In the genomic region with DNA sequence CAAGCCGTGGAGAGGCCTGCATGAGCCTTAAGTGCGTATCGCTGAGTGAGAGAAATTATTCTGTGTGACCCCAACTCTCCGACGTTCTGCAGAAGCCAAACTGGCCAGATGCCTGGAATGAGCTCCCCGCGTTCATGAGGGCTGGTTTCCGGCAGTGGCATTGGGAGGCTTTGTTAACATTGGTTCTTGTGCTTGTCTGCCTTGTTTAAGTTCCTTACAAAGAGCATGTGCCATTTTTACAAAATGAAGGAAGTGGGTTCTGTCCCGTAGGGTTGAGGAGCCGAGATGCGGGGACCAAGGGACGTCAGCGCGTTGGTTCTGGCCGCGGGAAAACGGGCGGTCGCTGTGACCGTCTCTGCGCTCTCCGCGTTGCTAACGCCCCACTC, we compare ENCODE assay signal across 12 cellular contexts. TPM values are rescaled to one million over a fixed set of nuclear protein-coding genes. Genes with fewer than 3 reads are reported as not detected.
DNase-seq lines count a peak whose midpoint lies in the region; ATAC-seq and TF ChIP-seq lines count a peak whose summit lies in the region.
"Had no signal": no experiment of that assay in that cellular context is flagged by ENCODE, and none has a peak within 500 bp of the region (broad histone marks: within the 10 kb centered on the region; RNA-seq: fewer than 3 reads in every experiment).

No MANE protein-coding gene starts in this region.

- H3K27me3 Mint-ChIP-seq in endothelial cell (ENCODE audit: unreplicated experiment) = peaks cover 10% of the 10 kb centered on the region
- H3K27me3 Mint-ChIP-seq in stimulated activated naive CD8-positive, alpha-beta T cell treated with anti-CD3 and anti-CD28 coated beads, Interleukin-15, amount 100 ng/mL, for 72 hours = no peaks in the 10 kb centered on the region
- H3K27me3 Mint-ChIP-seq: CD8-positive, alpha-beta memory T cell had no signal

- TF ChIP-seq CTCF in endothelial cell (IDR thresholded peaks at IDR 0.05; ENCODE audit: unreplicated experiment) = no peak
- no peak for TF ChIP-seq CTCF in right lobe of liver (IDR thresholded peaks at IDR 0.05)

- ATAC-seq in right lobe of liver = peak in 1 of 4 donors; percentile 27
- ATAC-seq in stimulated activated naive CD8-positive, alpha-beta T cell treated with anti-CD3 and anti-CD28 coated beads, Interleukin-15, amount 100 ng/mL, for 72 hours = no peak
- no peak for ATAC-seq in HG02884 (IDR thresholded peaks at IDR 0.05; ENCODE audit: unreplicated experiment)
- ATAC-seq: GM12878 had no signal

- peak overlapping the region; percentile 89 for H3K4me3 Mint-ChIP-seq in endothelial cell (ENCODE audit: unreplicated experiment)
- peak overlapping the region; percentile 37 to 77 for H3K4me3 Mint-ChIP-seq in stimulated activated naive CD8-positive, alpha-beta T cell treated with anti-CD3 and anti-CD28 coated beads, Interleukin-15, amount 100 ng/mL, for 72 hours
- H3K4me3 Mint-ChIP-seq: CD8-positive, alpha-beta memory T cell had no signal

- TF ChIP-seq POLR2A in right lobe of liver (IDR thresholded peaks at IDR 0.05) = no peak

- peaks cover 35% of the 10 kb centered on the region for H3K36me3 ChIP-seq in HUES64 (ENCODE audit: insufficient read depth, low read length)
- peaks cover 0 to 16% (median 0%) of the 10 kb centered on the region in 4 donors for H3K36me3 ChIP-seq in right lobe of liver

- H3K9me3 Mint-ChIP-seq in endothelial cell (ENCODE audit: unreplicated experiment) = no peaks in the 10 kb centered on the region
- H3K9me3 Mint-ChIP-seq in stimulated activated naive CD8-positive, alpha-beta T cell treated with anti-CD3 and anti-CD28 coated beads, Interleukin-15, amount 100 ng/mL, for 72 hours = no peaks in the 10 kb centered on the region
- H3K9me3 Mint-ChIP-seq: CD8-positive, alpha-beta memory T cell had no signal

- no peak overlapping the region for H3K27ac Mint-ChIP-seq in endothelial cell (ENCODE audit: unreplicated experiment)
- H3K27ac Mint-ChIP-seq in stimulated activated naive CD8-positive, alpha-beta T cell treated with anti-CD3 and anti-CD28 coated beads, Interleukin-15, amount 100 ng/mL, for 72 hours = peak overlapping the region in 1 of 2 donors; percentile 90

- 18% methylated on average over 24 of the region's 24 CpGs for WGBS in HUES64
- 83% methylated on average over 15 of the region's 24 CpGs for WGBS in right lobe of liver (ENCODE audit: insufficient coverage, low coverage, low lambda C conversion rate, missing lambda C conversion rate)

- DNase-seq in endothelial cell (ENCODE audit: low spot score) (no peak), right lobe of liver (no peak), NOMO-1 treated with dmso at 0.1 percent for 144 hours (lab: John Stamatoyannopoulos, UW; ENCODE audit: unreplicated experiment) (no peak), GM03348 (ENCODE audit: low spot score) (no peak)
- DNase-seq in stimulated activated naive CD8-positive, alpha-beta T cell treated with anti-CD3 and anti-CD28 coated beads, Interleukin-15, amount 100 ng/mL, for 72 hours = no peak
- no peak for DNase-seq in effector CD8-positive, alpha-beta T cell (lab: John Stamatoyannopoulos, UW)
- DNase-seq: CD8-positive, alpha-beta memory T cell; NCI-H187; stimulated activated naive CD4-positive, alpha-beta T cell treated with Interleukin-2 at 50 U/mL for 16 hours had no signal

- H3K27ac ChIP-seq in HUES64 (ENCODE audit: low read depth, low read length) = no peak overlapping the region
- H3K27ac ChIP-seq in right lobe of liver = peak overlapping the region in 1 of 3 donors; percentile 10

- peaks cover 12% of the 10 kb centered on the region for H3K36me3 Mint-ChIP-seq in endothelial cell (ENCODE audit: low read depth, unreplicated experiment)

- H3K4me1 ChIP-seq in HUES64 (ENCODE audit: insufficient read depth, low read length) (no peaks in the 10 kb centered on the region), right lobe of liver (no peaks in the 10 kb centered on the region)

- peak overlapping the region; percentile 51 for H3K4me3 ChIP-seq in HUES64 (ENCODE audit: low read length)
- peak overlapping the region in 2 of 3 donors; percentile 9 to 26 for H3K4me3 ChIP-seq in right lobe of liver
- H3K4me3 ChIP-seq: GM12878 had no signal

- H3K4me1 Mint-ChIP-seq in endothelial cell (ENCODE audit: unreplicated experiment) = peaks cover 7% of the 10 kb centered on the region
- peaks cover 13% of the 10 kb centered on the region for H3K4me1 Mint-ChIP-seq in stimulated activated naive CD8-positive, alpha-beta T cell treated with anti-CD3 and anti-CD28 coated beads, Interleukin-15, amount 100 ng/mL, for 72 hours

- intact Hi-C loops in right lobe of liver (cut with DNase I) = no loop called here

- no peaks in the 10 kb centered on the region for H3K9me3 ChIP-seq in HUES64 (ENCODE audit: insufficient read depth, low read depth, low read length)
- H3K9me3 ChIP-seq in right lobe of liver = no peaks in the 10 kb centered on the region

- peak overlapping the region; percentile 67 for H3K9ac ChIP-seq in HUES64 (ENCODE audit: low read depth, low read length)

- H3K27me3 ChIP-seq in HUES64 (ENCODE audit: insufficient read depth, low read length) (no peaks in the 10 kb centered on the region), right lobe of liver (no peaks in the 10 kb centered on the region)

RNA-seq across cellular contexts. Expression of a gene that starts 13.2 kb away (rescaled TPM):
- polyA plus RNA-seq in HUES64 (2013, experiment 1 of 2) = 108 TPM
- 108 TPM for polyA plus RNA-seq in HUES64 (2013, experiment 2 of 2)
- total RNA-seq in endothelial cell (ENCODE audit: unreplicated experiment) = 88.4 TPM
- total RNA-seq in right lobe of liver = 10 to 100 TPM in 4 of 6 experiments, 1 to 10 TPM in 2; 8.0 to 14.8 (median 12.4) TPM

RNA-seq across cellular contexts. Expression of a gene that starts 21.3 kb away (rescaled TPM):
- polyA plus RNA-seq in HUES64 (2013, experiment 1 of 2) = 0.70 TPM
- polyA plus RNA-seq in HUES64 (2013, experiment 2 of 2) = 0.51 TPM
- total RNA-seq in endothelial cell (ENCODE audit: unreplicated experiment) (0.80 TPM), right lobe of liver (1 to 10 TPM; 1.7 to 2.8 (median 2.6) TPM)

RNA-seq across cellular contexts. Expression of a gene that starts 24.8 kb away (rescaled TPM):
- not detected for polyA plus RNA-seq in HUES64 (2013, experiment 1 of 2)
- polyA plus RNA-seq in HUES64 (2013, experiment 2 of 2) = 0.95 TPM
- 1.2 TPM for total RNA-seq in endothelial cell (ENCODE audit: unreplicated experiment)
- 1 to 10 TPM in 2 of 6 experiments, under 1 TPM in 3, not detected in 1; 0.43 to 1.2 (median 0.74) TPM for total RNA-seq in right lobe of liver
- total RNA-seq: GM12878 had no signal

RNA-seq across cellular contexts. Expression of a gene that starts 28.3 kb away (rescaled TPM):
- polyA plus RNA-seq in HUES64 (2013, experiment 1 of 2) = 113 TPM
- 129 TPM for polyA plus RNA-seq in HUES64 (2013, experiment 2 of 2)
- total RNA-seq in endothelial cell (ENCODE audit: unreplicated experiment) (134 TPM), right lobe of liver (10 to 100 TPM; 30.5 to 66.6 (median 49.3) TPM)

RNA-seq across cellular contexts. Expression of a gene that starts 29.8 kb away (rescaled TPM):
- 34.7 TPM for polyA plus RNA-seq in HUES64 (2013, experiment 1 of 2)
- 37.5 TPM for polyA plus RNA-seq in HUES64 (2013, experiment 2 of 2)
- total RNA-seq in endothelial cell (ENCODE audit: unreplicated experiment) (73.0 TPM), right lobe of liver (100 to 1,000 TPM in 1 of 6 experiments, 10 to 100 TPM in 5; 46.5 to 105 (median 56.7) TPM)
